ENCODE assay signal across 30 cellular contexts in the genomic region with DNA sequence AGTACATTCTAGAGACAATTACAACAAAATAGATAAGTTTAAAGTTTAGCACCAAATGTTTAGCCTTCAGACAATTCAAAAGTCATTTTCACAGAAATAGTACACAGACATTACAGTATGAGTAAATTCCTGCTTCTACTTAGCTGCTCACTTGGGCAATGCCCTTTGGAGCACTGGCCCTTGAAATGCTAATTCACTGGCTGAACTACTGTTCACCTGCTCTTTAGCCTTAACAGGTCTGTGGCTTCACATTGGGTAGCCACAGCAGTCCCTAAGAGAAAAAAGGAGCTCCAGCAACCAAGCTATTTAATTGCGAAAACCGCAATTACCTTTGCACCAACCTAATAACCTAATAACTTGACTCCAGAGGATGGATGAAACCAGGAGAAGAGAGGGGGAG.
"Had no signal": no experiment of that assay in that cellular context is flagged by ENCODE, and none has a peak within 500 bp of the region (broad histone marks: within the 10 kb centered on the region; RNA-seq: fewer than 3 reads in every experiment).

No MANE protein-coding gene starts in this region.

- H3K36me3 Mint-ChIP-seq: activated naive CD8-positive, alpha-beta T cell had no signal

- H3K27me3 Mint-ChIP-seq: activated CD4-positive, alpha-beta memory T cell treated with anti-CD3 and anti-CD28 coated beads, Interleukin-2, amount 10 ng/mL, durations not matched to agents 7 days and 5 days; activated CD4-positive, alpha-beta T cell treated with anti-CD3 and anti-CD28 coated beads for 36 hours; activated naive CD8-positive, alpha-beta T cell; activated T-helper 17 cell treated with anti-CD3 and anti-CD28 coated beads, Interleukin-2, amount 50 U/mL, for 72 hours had no signal

- ATAC-seq: activated CD4-positive, alpha-beta T cell treated with anti-CD3 and anti-CD28 coated beads for 36 hours; activated T-helper 17 cell treated with anti-CD3 and anti-CD28 coated beads, Interleukin-2, amount 50 U/mL, for 72 hours; Panc1 had no signal

- H3K4me2 ChIP-seq: SK-N-SH had no signal

- H3K4me3 ChIP-seq: cardiac muscle cell, SJCRH30 had no signal

- H3K27me3 ChIP-seq: brain microvascular endothelial cell, cardiac muscle cell, SJCRH30 had no signal

- H3K4me3 Mint-ChIP-seq: activated CD4-positive, alpha-beta memory T cell treated with anti-CD3 and anti-CD28 coated beads, Interleukin-2, amount 10 ng/mL, durations not matched to agents 7 days and 5 days; activated CD4-positive, alpha-beta T cell treated with anti-CD3 and anti-CD28 coated beads for 36 hours; activated naive CD4-positive, alpha-beta T cell treated with anti-CD3 and anti-CD28 coated beads for 36 hours; activated naive CD8-positive, alpha-beta T cell; activated T-helper 17 cell treated with anti-CD3 and anti-CD28 coated beads, Interleukin-2, amount 50 U/mL, for 72 hours had no signal

- H3K9me3 ChIP-seq: SJCRH30, SK-N-SH had no signal

- H3K9me3 Mint-ChIP-seq: activated CD4-positive, alpha-beta memory T cell treated with anti-CD3 and anti-CD28 coated beads, Interleukin-2, amount 10 ng/mL, durations not matched to agents 7 days and 5 days; activated naive CD4-positive, alpha-beta T cell treated with anti-CD3 and anti-CD28 coated beads for 36 hours; activated T-helper 17 cell treated with anti-CD3 and anti-CD28 coated beads, Interleukin-2, amount 50 U/mL, for 72 hours had no signal

- DNase-seq: activated CD4-positive, alpha-beta memory T cell treated with anti-CD3 and anti-CD28 coated beads, Interleukin-2, amount 10 ng/mL, durations not matched to agents 7 days and 5 days; activated CD4-positive, alpha-beta T cell treated with anti-CD3 and anti-CD28 coated beads for 36 hours; activated CD4-positive, alpha-beta T cell treated with anti-CD3 and anti-CD28 coated beads, Interleukin-2, amount 50 U/mL, for 1 hour; activated gamma-delta T cell; activated naive CD4-positive, alpha-beta T cell treated with anti-CD3 and anti-CD28 coated beads for 36 hours; activated T-cell treated with anti-CD3 and anti-CD28 coated beads for 4 hours; activated T-cell treated with anti-CD3 and anti-CD28 coated beads, Interleukin-2, amount 50 U/mL, for 48 hours; brain microvascular endothelial cell; IMR-90; Kasumi-1; KBM-7; NCI-H1048; NCI-H1694 treated with DMSO at 0.1 percent for 48 hours; NCI-H2029 treated with DMSO at 0.1 percent for 48 hours; NCI-H2171; NCI-H2227 treated with DMSO at 0.1 percent for 48 hours; NCI-H446 treated with DMSO at 0.1 percent for 48 hours; NCI-H524 treated with DMSO at 0.1 percent for 48 hours; NCI-H748 treated with DMSO at 0.1 percent for 48 hours; OCI-M1; Right ventricle myocardium superior; SJCRH30; SK-N-SH; T-helper 1 cell had no signal

- H3K27ac ChIP-seq: brain microvascular endothelial cell, cardiac muscle cell, RWPE1, SJCRH30, VCaP had no signal

- H3K4me1 Mint-ChIP-seq: activated CD4-positive, alpha-beta memory T cell treated with anti-CD3 and anti-CD28 coated beads, Interleukin-2, amount 10 ng/mL, durations not matched to agents 7 days and 5 days; activated T-helper 17 cell treated with anti-CD3 and anti-CD28 coated beads, Interleukin-2, amount 50 U/mL, for 72 hours had no signal

- H3K36me3 ChIP-seq: brain microvascular endothelial cell, cardiac muscle cell, SJCRH30 had no signal

- H3K27ac Mint-ChIP-seq: activated CD4-positive, alpha-beta memory T cell treated with anti-CD3 and anti-CD28 coated beads, Interleukin-2, amount 10 ng/mL, durations not matched to agents 7 days and 5 days; activated CD4-positive, alpha-beta T cell treated with anti-CD3 and anti-CD28 coated beads for 36 hours; activated naive CD4-positive, alpha-beta T cell treated with anti-CD3 and anti-CD28 coated beads for 36 hours; activated naive CD8-positive, alpha-beta T cell; activated T-helper 17 cell treated with anti-CD3 and anti-CD28 coated beads, Interleukin-2, amount 50 U/mL, for 72 hours had no signal

- H3K9ac ChIP-seq: SK-N-SH had no signal
